28 cellular contexts compared by ENCODE assay signal in genomic region chr1:38454749-38455441, GRCh38.
"Had no signal": no experiment of that assay in that cellular context is flagged by ENCODE, and none has a peak within 500 bp of the region (broad histone marks: within the 10 kb centered on the region; RNA-seq: fewer than 3 reads in every experiment).

No MANE protein-coding gene starts in this region.

- H3K36me3 Mint-ChIP-seq: activated CD4-positive, alpha-beta memory T cell treated with anti-CD3 and anti-CD28 coated beads for 36 hours; activated naive CD8-positive, alpha-beta T cell; T-cell had no signal

- H3K9me3 Mint-ChIP-seq: activated B cell treated with CpG ODN at 0.5 μM for 24 hours; activated CD4-positive, alpha-beta memory T cell treated with anti-CD3 and anti-CD28 coated beads for 36 hours; activated CD4-positive, alpha-beta T cell treated with anti-CD3 and anti-CD28 coated beads, Interleukin-2, amount 10 ng/mL, durations not matched to agents 7 days and 5 days; activated naive CD4-positive, alpha-beta T cell treated with anti-CD3 and anti-CD28 coated beads for 36 hours; activated T-helper 17 cell treated with anti-CD3 and anti-CD28 coated beads, Interleukin-2, amount 50 U/mL, for 72 hours; T-cell had no signal

- DNase-seq: activated B cell treated with CpG ODN at 0.5 μM for 24 hours; activated CD4-positive, alpha-beta memory T cell treated with anti-CD3 and anti-CD28 coated beads for 36 hours; activated CD4-positive, alpha-beta T cell treated with anti-CD3 and anti-CD28 coated beads for 1 hour; activated CD4-positive, alpha-beta T cell treated with anti-CD3 and anti-CD28 coated beads, Interleukin-2, amount 10 ng/mL, durations not matched to agents 7 days and 5 days; activated gamma-delta T cell; activated naive CD4-positive, alpha-beta T cell treated with anti-CD3 and anti-CD28 coated beads for 36 hours; activated T-cell treated with anti-CD3 and anti-CD28 coated beads for 4 hours; activated T-cell treated with anti-CD3 and anti-CD28 coated beads, Interleukin-2, amount 50 U/mL, for 48 hours; amygdala; Kasumi-1; KBM-7; NCI-H1048; NCI-H1417 treated with DMSO at 0.1 percent for 48 hours; NCI-H1694 treated with DMSO at 0.1 percent for 48 hours; NCI-H2029 treated with DMSO at 0.1 percent for 48 hours; NCI-H510A treated with DMSO at 0.1 percent for 48 hours; NCI-H69; NK-92 treated with Interleukin-12 subunit alpha and Interleukin-12 subunit beta, amount 100 ng/mL, for 24 hours; OCI-M1; RPMI8226; T-cell; T-helper 2 cell; T1000 had no signal

- ATAC-seq: activated T-helper 17 cell treated with anti-CD3 and anti-CD28 coated beads, Interleukin-2, amount 50 U/mL, for 72 hours; Panc1; Right ventricle myocardium inferior; T-cell had no signal

- H3K27ac ChIP-seq: SK-N-MC had no signal

- H3K4me3 Mint-ChIP-seq: activated B cell treated with CpG ODN at 0.5 μM for 24 hours; activated CD4-positive, alpha-beta memory T cell treated with anti-CD3 and anti-CD28 coated beads for 36 hours; activated CD4-positive, alpha-beta T cell treated with anti-CD3 and anti-CD28 coated beads, Interleukin-2, amount 10 ng/mL, durations not matched to agents 7 days and 5 days; activated naive CD4-positive, alpha-beta T cell treated with anti-CD3 and anti-CD28 coated beads for 36 hours; activated naive CD8-positive, alpha-beta T cell; activated T-helper 17 cell treated with anti-CD3 and anti-CD28 coated beads, Interleukin-2, amount 50 U/mL, for 72 hours; T-cell had no signal

- H3K4me3 ChIP-seq: SK-N-MC had no signal

- H3K27ac Mint-ChIP-seq: activated B cell treated with CpG ODN at 0.5 μM for 24 hours; activated CD4-positive, alpha-beta memory T cell treated with anti-CD3 and anti-CD28 coated beads for 36 hours; activated CD4-positive, alpha-beta T cell treated with anti-CD3 and anti-CD28 coated beads, Interleukin-2, amount 10 ng/mL, durations not matched to agents 7 days and 5 days; activated naive CD4-positive, alpha-beta T cell treated with anti-CD3 and anti-CD28 coated beads for 36 hours; activated naive CD8-positive, alpha-beta T cell; activated T-helper 17 cell treated with anti-CD3 and anti-CD28 coated beads, Interleukin-2, amount 50 U/mL, for 72 hours; T-cell had no signal

- H3K4me1 Mint-ChIP-seq: activated B cell treated with CpG ODN at 0.5 μM for 24 hours; activated CD4-positive, alpha-beta T cell treated with anti-CD3 and anti-CD28 coated beads, Interleukin-2, amount 10 ng/mL, durations not matched to agents 7 days and 5 days; activated T-helper 17 cell treated with anti-CD3 and anti-CD28 coated beads, Interleukin-2, amount 50 U/mL, for 72 hours; T-cell had no signal

- H3K27me3 Mint-ChIP-seq: activated B cell treated with CpG ODN at 0.5 μM for 24 hours had no signal
